Comparison of ENCODE assay signal across 8 cellular contexts in genomic region chr3:172709776-172710708, GRCh38. TPM values are rescaled to one million over a fixed set of nuclear protein-coding genes. Genes with fewer than 3 reads are reported as not detected.
A peak's percentile ranks its signal among the peaks of the same experiment; 100 is the strongest.
DNase-seq lines count a peak whose midpoint lies in the region; ATAC-seq and TF ChIP-seq lines count a peak whose summit lies in the region.

No MANE protein-coding gene starts in this region.

- no peaks in the 10 kb centered on the region for H3K9me3 Mint-ChIP-seq in HFFc6

- H3K4me3 ChIP-seq in Panc1 (ENCODE audit: low read depth in 2 of 2, low read length in 2 of 2) (peak overlapping the region; percentile 81 to 94), skeletal muscle cell (ENCODE audit: low read depth, low read length) (peak overlapping the region; percentile 88)

- intact Hi-C loops in Panc1 (cut with micrococcal nuclease; ENCODE audit: unreplicated experiment) = loop anchor here (2.0 kb wide), 1 partner anchor 37 kb away; no protein-coding TSS in a partner anchor

- CTCF ChIA-PET in Panc1 (lab: Charles Lee) = interaction anchor here (0.8 to 1.6 kb wide), 2 partner anchors 37 to 86 kb away, joined by 3 to 10 read pairs; no protein-coding TSS in a partner anchor

- H3K9me3 ChIP-seq in Panc1 (ENCODE audit: control insufficient read depth, insufficient read depth, low read depth, low read length) = no peaks in the 10 kb centered on the region

- TSS peak; percentile 84 for BruUV-seq in Panc1 (replicated peaks; lab: Mats Ljungman, UMichigan)

- H3K36me3 ChIP-seq in Panc1 (ENCODE audit: control insufficient read depth, insufficient read depth, low read length) = 0 out of 2 replicates have a peak, but pooled peaks cover 5% of the 10 kb centered on the region

- no peak for TF ChIP-seq CTCF in HFFc6 (IDR thresholded peaks at IDR 0.05)
- no peak for TF ChIP-seq CTCF in Panc1 (IDR thresholded peaks at IDR 0.05)

- peaks cover 41% of the 10 kb centered on the region for H3K4me1 ChIP-seq in Panc1 (ENCODE audit: control insufficient read depth, insufficient read depth, low read length)

- H3K36me3 Mint-ChIP-seq in HFFc6 (ENCODE audit: low read depth) = peaks cover 3% of the 10 kb centered on the region; the same call in 1 of the 2 replicates

- peaks cover 54% of the 10 kb centered on the region for H3K4me1 Mint-ChIP-seq in HFFc6 (ENCODE audit: low read depth)

- H3K27me3 Mint-ChIP-seq in HFFc6 (ENCODE audit: insufficient read depth) = 0 out of 2 replicates have a peak, but pooled peaks cover 3% of the 10 kb centered on the region

- in situ Hi-C loops in G401 (cut with HindIII; ENCODE audit: low sequenced_read_pairs) = no loop called here
- in situ Hi-C loops in Panc1 (cut with HindIII; ENCODE audit: low pct_unique_long_range_greater_than_20kb, low sequenced_read_pairs) = no loop called here

- peak overlapping the region; percentile 96 for H3K27ac ChIP-seq in Panc1 (ENCODE audit: low read length)

- POLR2A ChIA-PET in Panc1 (lab: Charles Lee) = interaction anchor here (0.6 kb wide), 2 partner anchors 252 to 340 kb away, joined by 3 read pairs; no protein-coding TSS in a partner anchor

- peak overlapping the region; percentile 98 for H3K27ac Mint-ChIP-seq in HFFc6

- ATAC-seq in Panc1 = peak; percentile 19; the same call in 1 of the 2 replicates

- H3K4me3 Mint-ChIP-seq in HFFc6 = peak overlapping the region; percentile 99

- DNase-seq in G401 (ENCODE audit: low spot score) (peak; percentile 82), HFFc6 (peak; percentile 19), Panc1 (ENCODE audit: low read depth, low spot score) (no peak), brain pericyte (ENCODE audit: low read depth, low spot score) (peak; percentile 11), iPS-NIHi11 (ENCODE audit: low spot score) (peak; percentile 54), skeletal muscle cell (ENCODE audit: low read depth) (no peak), GM19240 (ENCODE audit: insufficient read length, low spot score) (no peak)
- DNase-seq in central memory CD4-positive, alpha-beta T cell = no peak

- H3K27me3 ChIP-seq in Panc1 (ENCODE audit: control insufficient read depth, insufficient read depth, low read length) = no peaks in the 10 kb centered on the region

RNA-seq across cellular contexts. Expression of gene NCEH1, which starts 0.8 kb away (rescaled TPM):
- 0.27 and 0.49 TPM in 2 replicates for total RNA-seq in G401 (2014; rRNA removed; shearing (Covaris generic))
- total RNA-seq in HFFc6 (2021; fragmentation: NEBNext Ultra II Directional; extraction: Animal tissue kit (Norgen Biotek cat#: 25700)) = 10 to 100 TPM; 42.1 to 82.6 (median 76.3) TPM
- 73.0 TPM for total RNA-seq in Panc1 (2021; ENCODE audit: unreplicated experiment)
- 31.7 TPM for polyA plus RNA-seq in Panc1 (2012; ENCODE audit: insufficient read length)

RNA-seq across cellular contexts. Expression of gene ECT2, which starts 40.5 kb away (rescaled TPM):
- 59.0 and 90.0 TPM in 2 replicates for total RNA-seq in G401 (2014; rRNA removed; shearing (Covaris generic))
- total RNA-seq in HFFc6 (2021; fragmentation: NEBNext Ultra II Directional; extraction: Animal tissue kit (Norgen Biotek cat#: 25700)) = 10 to 100 TPM; 29.1 to 62.4 (median 50.6) TPM
- total RNA-seq in Panc1 (2021; ENCODE audit: unreplicated experiment) = 102 TPM
- 23.7 TPM for polyA plus RNA-seq in Panc1 (2012; ENCODE audit: insufficient read length)

Comparison
In these comparisons a context has a peak if more than half of its experiments do, and no peak if none do; other contexts are left out.
1. DNase-seq: peak in G401 (single experiment), HFFc6 (single experiment), brain pericyte (single experiment) and iPS-NIHi11 (single experiment); none in Panc1 (single experiment), skeletal muscle cell (single experiment), central memory CD4-positive, alpha-beta T cell (single experiment) and GM19240 (single experiment).
2. RNA of gene NCEH1, which starts 0.8 kb away (total RNA-seq): 42.1 to 82.6 TPM in HFFc6 and 73.0 TPM in Panc1 (single experiment); 0.27 to 0.49 TPM in G401; every median in the first group is over 10 times any median in the second.